ENCODE assay signal across 1 cellular context in the genomic region with DNA sequence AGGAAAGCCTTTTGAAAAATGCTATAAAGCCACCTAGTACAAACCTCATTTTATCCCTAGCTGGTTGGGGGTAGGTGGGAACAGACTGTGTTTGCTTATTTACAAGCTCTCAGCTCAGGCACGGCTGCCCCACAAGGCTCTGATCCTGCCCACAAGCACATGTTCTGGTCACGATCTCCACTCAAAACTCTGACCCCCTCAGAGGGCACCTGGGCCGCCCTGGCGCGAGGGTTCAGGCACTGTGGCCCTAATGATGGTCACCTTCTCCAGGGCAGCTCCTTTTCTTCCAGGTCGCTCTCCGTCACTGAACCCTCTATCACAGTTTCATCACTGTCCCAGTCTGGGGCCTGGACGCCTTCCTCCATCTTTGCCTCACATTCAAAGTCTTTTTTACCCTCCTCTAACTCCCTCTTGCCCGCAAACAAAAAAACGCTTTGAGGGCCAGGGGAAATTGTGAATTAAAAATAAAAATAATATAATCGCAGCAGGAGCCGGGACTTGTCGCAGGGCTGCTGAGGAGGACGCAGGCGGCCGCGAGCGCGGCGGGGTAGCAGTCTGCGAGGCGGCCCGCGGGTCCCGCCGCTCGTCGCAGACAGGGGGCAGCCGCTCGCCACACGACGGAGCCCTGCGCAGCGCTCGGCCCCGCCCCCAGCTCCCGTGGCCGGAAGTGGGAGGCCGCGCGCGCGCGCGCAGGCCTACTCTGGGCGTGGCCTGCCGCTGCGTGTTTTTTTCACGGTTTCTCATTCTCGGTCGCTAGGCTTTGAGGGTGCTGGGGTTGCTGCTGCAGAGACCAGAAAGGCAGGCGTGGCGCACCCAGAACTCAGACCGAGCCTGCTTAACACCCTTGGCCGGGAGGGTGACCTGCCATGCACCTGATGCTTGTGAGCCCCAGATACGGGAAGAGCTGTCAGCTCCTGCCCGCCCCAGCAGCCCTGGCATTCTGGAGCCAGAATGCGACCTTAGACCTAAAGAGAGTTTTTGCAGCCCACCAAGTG.
TF ChIP-seq lines count a peak whose summit lies in the region.

ANKRD31 (minus strand) TSS at position 557 of the 995 bp plus-strand sequence; CDS start at position 365, 192 bp downstream.

TF ChIP-seq in HepG2, 621 proteins besides CTCF, POLR2A, EP300 and RAD21 (continued from another document and continues in another):
- no peak for TF ChIP-seq PLSCR1 (CRISPR knock-in tag; IDR thresholded peaks at IDR 0.05; ENCODE audit: borderline replicate concordance)
- TF ChIP-seq ATF1 (CRISPR knock-in tag; IDR thresholded peaks at IDR 0.05), result no peak
- TF ChIP-seq ZSCAN30 (CRISPR knock-in tag; IDR thresholded peaks at IDR 0.05), result no peak
- TF ChIP-seq ELF3 (CRISPR knock-in tag; IDR thresholded peaks at IDR 0.05), result peak; percentile 33; the same call in 1 of the 2 replicates
- 0 out of 2 replicates have a peak, but pooled peaks have one; percentile 27 for TF ChIP-seq FOXC1 (CRISPR knock-in tag; IDR thresholded peaks at IDR 0.05; ENCODE audit: borderline replicate concordance)
- no peak for TF ChIP-seq ZC3H4 (CRISPR knock-in tag; IDR thresholded peaks at IDR 0.05; ENCODE audit: borderline replicate concordance)
- TF ChIP-seq, protein P1, sequence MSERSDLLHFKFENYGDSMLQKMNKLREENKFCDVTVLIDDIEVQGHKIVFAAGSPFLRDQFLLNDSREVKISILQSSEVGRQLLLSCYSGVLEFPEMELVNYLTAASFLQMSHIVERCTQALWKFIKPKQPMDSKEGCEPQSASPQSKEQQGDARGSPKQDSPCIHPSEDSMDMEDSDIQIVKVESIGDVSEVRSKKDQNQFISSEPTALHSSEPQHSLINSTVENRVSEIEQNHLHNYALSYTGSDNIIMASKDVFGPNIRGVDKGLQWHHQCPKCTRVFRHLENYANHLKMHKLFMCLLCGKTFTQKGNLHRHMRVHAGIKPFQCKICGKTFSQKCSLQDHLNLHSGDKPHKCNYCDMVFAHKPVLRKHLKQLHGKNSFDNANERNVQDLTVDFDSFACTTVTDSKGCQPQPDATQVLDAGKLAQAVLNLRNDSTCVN (CRISPR knock-in tag; IDR thresholded peaks at IDR 0.05; ENCODE audit: borderline replicate concordance), result 0 out of 2 replicates have a peak, but pooled peaks have one; percentile 13
- TF ChIP-seq PCBP2 (optimal IDR thresholded peaks at IDR 0.05; ENCODE audit: low read depth, low read length, poor library complexity, severe bottlenecking), result no peak
- no peak for TF ChIP-seq ZFP36 (IDR thresholded peaks at IDR 0.05; ENCODE audit: borderline replicate concordance, low read depth, low read length, partially characterized antibody)
- TF ChIP-seq ZNF598 (CRISPR knock-in tag; IDR thresholded peaks at IDR 0.05; ENCODE audit: borderline replicate concordance), result no peak
- peak; percentile 77 for TF ChIP-seq CBX1 (IDR thresholded peaks at IDR 0.05; ENCODE audit: low read depth)
- peak; percentile 27; the same call in 1 of the 2 replicates for TF ChIP-seq ZNF225 (CRISPR knock-in tag; IDR thresholded peaks at IDR 0.05)
- TF ChIP-seq FOXA1 (IDR thresholded peaks at IDR 0.05), result no peak
- peak; percentile 33; the same call in 1 of the 2 replicates for TF ChIP-seq FOXA1 (CRISPR knock-in tag; IDR thresholded peaks at IDR 0.05)
- no peak for TF ChIP-seq DMTF1 (CRISPR knock-in tag; IDR thresholded peaks at IDR 0.05)
- peak; percentile 44; the same call in 1 of the 2 replicates for TF ChIP-seq ZNF766 (CRISPR knock-in tag; IDR thresholded peaks at IDR 0.05; ENCODE audit: borderline replicate concordance)
- peak; percentile 7; the same call in 1 of the 2 replicates for TF ChIP-seq BHLHE40 (IDR thresholded peaks at IDR 0.05; ENCODE audit: low read length)
- peak; percentile 46; the same call in 1 of the 2 replicates for TF ChIP-seq ZNF274 (CRISPR knock-in tag; IDR thresholded peaks at IDR 0.05)
- TF ChIP-seq ZBTB4 (CRISPR knock-in tag; IDR thresholded peaks at IDR 0.05; ENCODE audit: borderline replicate concordance), result no peak; the same call in 1 of the 2 replicates
- TF ChIP-seq ZNF784 (CRISPR knock-in tag; IDR thresholded peaks at IDR 0.05; ENCODE audit: borderline replicate concordance), result peak; percentile 72
- TF ChIP-seq MAZ (IDR thresholded peaks at IDR 0.05; ENCODE audit: borderline replicate concordance, low read depth, low read length), result 0 out of 2 replicates have a peak, but pooled peaks have one; percentile 61
- peak; percentile 54; the same call in 1 of the 2 replicates for TF ChIP-seq MAZ (CRISPR knock-in tag; IDR thresholded peaks at IDR 0.05; ENCODE audit: low read depth)
- TF ChIP-seq GATA4 (IDR thresholded peaks at IDR 0.05; ENCODE audit: borderline replicate concordance, low read depth), result no peak
- peak; percentile 21 for TF ChIP-seq PHF21A (CRISPR knock-in tag; IDR thresholded peaks at IDR 0.05)
- TF ChIP-seq ZNF543 (CRISPR knock-in tag; IDR thresholded peaks at IDR 0.05), result no peak; the same call in 1 of the 2 replicates
- TF ChIP-seq ZNF577 (CRISPR knock-in tag; IDR thresholded peaks at IDR 0.05; ENCODE audit: borderline replicate concordance, low read depth), result no peak
- TF ChIP-seq XRCC5 (optimal IDR thresholded peaks at IDR 0.05; ENCODE audit: low read length), result peak; percentile 90
- TF ChIP-seq, protein P2, sequence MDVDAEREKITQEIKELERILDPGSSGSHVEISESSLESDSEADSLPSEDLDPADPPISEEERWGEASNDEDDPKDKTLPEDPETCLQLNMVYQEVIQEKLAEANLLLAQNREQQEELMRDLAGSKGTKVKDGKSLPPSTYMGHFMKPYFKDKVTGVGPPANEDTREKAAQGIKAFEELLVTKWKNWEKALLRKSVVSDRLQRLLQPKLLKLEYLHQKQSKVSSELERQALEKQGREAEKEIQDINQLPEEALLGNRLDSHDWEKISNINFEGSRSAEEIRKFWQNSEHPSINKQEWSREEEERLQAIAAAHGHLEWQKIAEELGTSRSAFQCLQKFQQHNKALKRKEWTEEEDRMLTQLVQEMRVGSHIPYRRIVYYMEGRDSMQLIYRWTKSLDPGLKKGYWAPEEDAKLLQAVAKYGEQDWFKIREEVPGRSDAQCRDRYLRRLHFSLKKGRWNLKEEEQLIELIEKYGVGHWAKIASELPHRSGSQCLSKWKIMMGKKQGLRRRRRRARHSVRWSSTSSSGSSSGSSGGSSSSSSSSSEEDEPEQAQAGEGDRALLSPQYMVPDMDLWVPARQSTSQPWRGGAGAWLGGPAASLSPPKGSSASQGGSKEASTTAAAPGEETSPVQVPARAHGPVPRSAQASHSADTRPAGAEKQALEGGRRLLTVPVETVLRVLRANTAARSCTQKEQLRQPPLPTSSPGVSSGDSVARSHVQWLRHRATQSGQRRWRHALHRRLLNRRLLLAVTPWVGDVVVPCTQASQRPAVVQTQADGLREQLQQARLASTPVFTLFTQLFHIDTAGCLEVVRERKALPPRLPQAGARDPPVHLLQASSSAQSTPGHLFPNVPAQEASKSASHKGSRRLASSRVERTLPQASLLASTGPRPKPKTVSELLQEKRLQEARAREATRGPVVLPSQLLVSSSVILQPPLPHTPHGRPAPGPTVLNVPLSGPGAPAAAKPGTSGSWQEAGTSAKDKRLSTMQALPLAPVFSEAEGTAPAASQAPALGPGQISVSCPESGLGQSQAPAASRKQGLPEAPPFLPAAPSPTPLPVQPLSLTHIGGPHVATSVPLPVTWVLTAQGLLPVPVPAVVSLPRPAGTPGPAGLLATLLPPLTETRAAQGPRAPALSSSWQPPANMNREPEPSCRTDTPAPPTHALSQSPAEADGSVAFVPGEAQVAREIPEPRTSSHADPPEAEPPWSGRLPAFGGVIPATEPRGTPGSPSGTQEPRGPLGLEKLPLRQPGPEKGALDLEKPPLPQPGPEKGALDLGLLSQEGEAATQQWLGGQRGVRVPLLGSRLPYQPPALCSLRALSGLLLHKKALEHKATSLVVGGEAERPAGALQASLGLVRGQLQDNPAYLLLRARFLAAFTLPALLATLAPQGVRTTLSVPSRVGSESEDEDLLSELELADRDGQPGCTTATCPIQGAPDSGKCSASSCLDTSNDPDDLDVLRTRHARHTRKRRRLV (CRISPR knock-in tag; IDR thresholded peaks at IDR 0.05), result no peak
- peak; percentile 58; the same call in 1 of the 2 replicates for TF ChIP-seq KDM5A (IDR thresholded peaks at IDR 0.05; ENCODE audit: borderline replicate concordance, low read length)
- TF ChIP-seq KLF12 (CRISPR knock-in tag; IDR thresholded peaks at IDR 0.05; ENCODE audit: borderline replicate concordance), result peak; percentile 78; the same call in 1 of the 2 replicates
- TF ChIP-seq ZNF331 (CRISPR knock-in tag; IDR thresholded peaks at IDR 0.05), result 0 out of 2 replicates have a peak, but pooled peaks have one; percentile 18
- TF ChIP-seq SMARCC2 (IDR thresholded peaks at IDR 0.05), result no peak
- TF ChIP-seq THAP9 (CRISPR knock-in tag; IDR thresholded peaks at IDR 0.05; ENCODE audit: borderline replicate concordance), result peak; percentile 24; the same call in 1 of the 2 replicates
- 0 out of 2 replicates have a peak, but pooled peaks have one; percentile 66 for TF ChIP-seq ETV6 (CRISPR knock-in tag; conservative IDR thresholded peaks at IDR 0.05)
- TF ChIP-seq ZNF674 (CRISPR knock-in tag; IDR thresholded peaks at IDR 0.05; ENCODE audit: low read depth), result no peak
- TF ChIP-seq KDM1A (CRISPR knock-in tag; IDR thresholded peaks at IDR 0.05), result no peak
- peak; percentile 45 for TF ChIP-seq HNRNPLL (IDR thresholded peaks at IDR 0.05; ENCODE audit: low read depth, low read length, poor library complexity, severe bottlenecking)
- no peak for TF ChIP-seq ZNF17 (CRISPR knock-in tag; IDR thresholded peaks at IDR 0.05)
- peak; percentile 33; the same call in 1 of the 2 replicates for TF ChIP-seq BCL6 (CRISPR knock-in tag; IDR thresholded peaks at IDR 0.05)
- peak; percentile 78 for TF ChIP-seq ELF1 (CRISPR knock-in tag; IDR thresholded peaks at IDR 0.05)
- TF ChIP-seq, protein P3, sequence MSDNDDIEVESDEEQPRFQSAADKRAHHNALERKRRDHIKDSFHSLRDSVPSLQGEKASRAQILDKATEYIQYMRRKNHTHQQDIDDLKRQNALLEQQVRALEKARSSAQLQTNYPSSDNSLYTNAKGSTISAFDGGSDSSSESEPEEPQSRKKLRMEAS (IDR thresholded peaks at IDR 0.05), result peak; percentile 60
